In the genomic region with DNA sequence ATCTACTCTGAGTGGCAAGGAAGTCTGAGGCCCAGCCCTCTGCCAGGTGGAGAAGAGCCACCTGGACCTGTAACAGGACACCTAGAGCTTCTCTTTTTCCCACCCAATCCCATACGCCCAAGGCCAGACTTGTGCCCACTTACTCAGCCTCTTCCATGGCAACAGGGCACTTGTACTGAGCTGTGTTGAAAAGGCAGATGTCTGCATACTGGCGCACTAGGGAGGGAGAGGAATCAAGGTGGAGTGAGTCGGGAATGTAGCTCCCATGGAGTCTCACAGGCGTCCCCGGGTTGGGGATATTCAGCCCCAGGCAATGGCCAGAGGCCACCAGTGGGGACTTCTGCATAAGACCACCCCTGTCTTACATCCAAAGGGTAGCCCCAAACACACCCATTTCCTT, we compare ENCODE assay signal across 10 cellular contexts. TPM values are rescaled to one million over a fixed set of nuclear protein-coding genes. Genes with fewer than 3 reads are reported as not detected.
A peak's percentile ranks its signal among the peaks of the same experiment; 100 is the strongest.
DNase-seq lines count a peak whose midpoint lies in the region; ATAC-seq lines count a peak whose summit lies in the region.
"Had no signal": no experiment of that assay in that cellular context is flagged by ENCODE, and none has a peak within 500 bp of the region (broad histone marks: within the 10 kb centered on the region; RNA-seq: fewer than 3 reads in every experiment).

No MANE protein-coding gene starts in this region.

- H3K4me1 Mint-ChIP-seq in immature natural killer cell, result peaks cover 55 to 59% of the 10 kb centered on the region in 2 donors

- peaks cover 26 to 51% (median 34%) of the 10 kb centered on the region in 3 donors for H3K36me3 Mint-ChIP-seq in immature natural killer cell

- peaks cover 0 to 1% (median 0%) of the 10 kb centered on the region in 3 donors for H3K27me3 Mint-ChIP-seq in immature natural killer cell (ENCODE audit: low read depth in 3 of 3)

- H3K4me3 Mint-ChIP-seq in immature natural killer cell, result peak overlapping the region; percentile 36 to 91 (median 90)

- peak; percentile 0 for DNase-seq in stimulated activated CD4-positive, alpha-beta T cell treated with anti-CD3 and anti-CD28 coated beads, Interleukin-15, amount 100 ng/mL, for 24 hours
- no peak for DNase-seq in stimulated activated CD4-positive, alpha-beta T cell treated with anti-CD3 and anti-CD28 coated beads, Interleukin-12 subunit alpha, Interleukin-12 subunit beta, amount 100 ng/mL, for 4 hours
- DNase-seq in NCI-H69 (lab: John Stamatoyannopoulos, UW) (peak; percentile 95), immature natural killer cell (no peak), GOT3 (lab: John Stamatoyannopoulos, UW) (no peak), OCI-M2 (lab: John Stamatoyannopoulos, UW; ENCODE audit: unreplicated experiment) (no peak)
- no peak for DNase-seq in effector CD4-positive, alpha-beta T cell
- DNase-seq: PC-9 had no signal

- H3K27ac Mint-ChIP-seq in immature natural killer cell, result peak overlapping the region; percentile 93 to 99 (median 98)

- no peak for ATAC-seq in GM21825 (IDR thresholded peaks at IDR 0.05; ENCODE audit: unreplicated experiment)
- ATAC-seq: activated CD4-positive, CD25-positive, alpha-beta regulatory T cell treated with anti-CD3 and anti-CD28 coated beads, Interleukin-2, amount 50 U/mL, for 24 hours had no signal

- no peaks in the 10 kb centered on the region for H3K9me3 Mint-ChIP-seq in immature natural killer cell

RNA-seq across cellular contexts. Expression of gene TPBGL, which starts 36.1 kb away (rescaled TPM):
- polyA plus RNA-seq in immature natural killer cell, result under 1 TPM in 1 of 3 donors, not detected in 2; 0.13 TPM

Comparison
In these comparisons a context has a peak if more than half of its experiments do, and no peak if none do; other contexts are left out.
1. DNase-seq: peak in stimulated activated CD4-positive, alpha-beta T cell treated with anti-CD3 and anti-CD28 coated beads, Interleukin-15, amount 100 ng/mL, for 24 hours (single experiment) and NCI-H69 (single experiment); none in stimulated activated CD4-positive, alpha-beta T cell treated with anti-CD3 and anti-CD28 coated beads, Interleukin-12 subunit alpha, Interleukin-12 subunit beta, amount 100 ng/mL, for 4 hours (single experiment), immature natural killer cell (0 of 3), GOT3 (single experiment), effector CD4-positive, alpha-beta T cell (single experiment) and OCI-M2 (single experiment).